1 cellular context compared by ENCODE assay signal in the genomic region with DNA sequence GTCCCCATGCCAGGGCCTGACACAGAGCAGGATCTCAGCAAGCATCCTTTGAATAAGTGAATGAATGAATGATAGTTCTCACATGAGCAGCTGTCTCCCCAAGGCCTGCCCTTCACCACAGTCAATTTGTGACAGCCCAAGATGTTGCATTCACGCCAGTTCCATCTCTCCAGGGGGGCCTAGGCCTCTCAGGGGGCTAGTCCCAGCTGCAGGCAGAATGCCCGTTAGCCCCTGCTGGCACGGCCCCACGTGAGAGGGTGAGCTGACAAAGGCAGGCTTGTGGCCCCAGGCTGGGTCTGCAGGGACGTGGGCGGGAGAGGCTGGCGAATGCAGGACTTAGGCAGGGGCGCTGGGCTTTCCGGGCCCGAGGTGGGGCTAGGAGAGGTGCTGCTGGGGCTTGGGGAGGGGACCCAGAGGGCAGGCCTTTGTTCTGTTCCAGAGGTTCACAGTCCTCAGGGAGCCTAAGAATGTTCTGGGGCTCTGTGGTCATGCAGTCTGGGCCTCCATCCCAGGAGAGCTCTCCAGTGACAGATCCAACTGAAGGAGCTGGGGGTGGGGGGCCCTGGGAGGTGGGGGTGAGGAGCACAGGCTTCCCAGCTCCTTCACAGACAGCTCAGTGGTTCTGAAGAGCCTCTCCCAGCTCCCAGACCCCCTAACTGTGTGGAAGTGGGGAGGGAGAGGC.
TF ChIP-seq lines count a peak whose summit lies in the region.

No MANE protein-coding gene starts in this region.

TF ChIP-seq in IMR-90, 13 proteins besides CTCF, POLR2A, EP300 and RAD21:
- TF ChIP-seq BHLHE40 (IDR thresholded peaks at IDR 0.05; ENCODE audit: low read depth, low read length) (no peak), MAZ (IDR thresholded peaks at IDR 0.05; ENCODE audit: borderline replicate concordance, low read depth, low read length) (no peak; the same call in 1 of the 2 replicates), MXI1 (IDR thresholded peaks at IDR 0.05; ENCODE audit: borderline replicate concordance, low read depth, low read length) (no peak), SMC3 (IDR thresholded peaks at IDR 0.05; ENCODE audit: low read depth, low read length) (no peak), NFE2L2 (IDR thresholded peaks at IDR 0.05; ENCODE audit: low read depth, low read length) (no peak), CEBPB (IDR thresholded peaks at IDR 0.05; ENCODE audit: low read depth, low read length) (no peak), RFX5 (IDR thresholded peaks at IDR 0.05; ENCODE audit: low read depth, low read length) (no peak), FOS (IDR thresholded peaks at IDR 0.05; ENCODE audit: low read depth, low read length) (no peak), RCOR1 (IDR thresholded peaks at IDR 0.05; ENCODE audit: insufficient replicate concordance, low read length) (no peak), MAFK (IDR thresholded peaks at IDR 0.05; ENCODE audit: low read depth, low read length) (no peak), CHD1 (IDR thresholded peaks at IDR 0.05; ENCODE audit: low read depth, low read length) (no peak)
- TF ChIP-seq, protein P1, sequence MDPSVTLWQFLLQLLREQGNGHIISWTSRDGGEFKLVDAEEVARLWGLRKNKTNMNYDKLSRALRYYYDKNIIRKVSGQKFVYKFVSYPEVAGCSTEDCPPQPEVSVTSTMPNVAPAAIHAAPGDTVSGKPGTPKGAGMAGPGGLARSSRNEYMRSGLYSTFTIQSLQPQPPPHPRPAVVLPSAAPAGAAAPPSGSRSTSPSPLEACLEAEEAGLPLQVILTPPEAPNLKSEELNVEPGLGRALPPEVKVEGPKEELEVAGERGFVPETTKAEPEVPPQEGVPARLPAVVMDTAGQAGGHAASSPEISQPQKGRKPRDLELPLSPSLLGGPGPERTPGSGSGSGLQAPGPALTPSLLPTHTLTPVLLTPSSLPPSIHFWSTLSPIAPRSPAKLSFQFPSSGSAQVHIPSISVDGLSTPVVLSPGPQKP (IDR thresholded peaks at IDR 0.05; ENCODE audit: borderline replicate concordance, low read depth, low read length), result no peak
- TF ChIP-seq, protein P2, sequence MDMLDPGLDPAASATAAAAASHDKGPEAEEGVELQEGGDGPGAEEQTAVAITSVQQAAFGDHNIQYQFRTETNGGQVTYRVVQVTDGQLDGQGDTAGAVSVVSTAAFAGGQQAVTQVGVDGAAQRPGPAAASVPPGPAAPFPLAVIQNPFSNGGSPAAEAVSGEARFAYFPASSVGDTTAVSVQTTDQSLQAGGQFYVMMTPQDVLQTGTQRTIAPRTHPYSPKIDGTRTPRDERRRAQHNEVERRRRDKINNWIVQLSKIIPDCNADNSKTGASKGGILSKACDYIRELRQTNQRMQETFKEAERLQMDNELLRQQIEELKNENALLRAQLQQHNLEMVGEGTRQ (IDR thresholded peaks at IDR 0.05; ENCODE audit: low read depth, low read length), result no peak
